Comparison of ENCODE assay signal across 1 cellular context in the genomic region with DNA sequence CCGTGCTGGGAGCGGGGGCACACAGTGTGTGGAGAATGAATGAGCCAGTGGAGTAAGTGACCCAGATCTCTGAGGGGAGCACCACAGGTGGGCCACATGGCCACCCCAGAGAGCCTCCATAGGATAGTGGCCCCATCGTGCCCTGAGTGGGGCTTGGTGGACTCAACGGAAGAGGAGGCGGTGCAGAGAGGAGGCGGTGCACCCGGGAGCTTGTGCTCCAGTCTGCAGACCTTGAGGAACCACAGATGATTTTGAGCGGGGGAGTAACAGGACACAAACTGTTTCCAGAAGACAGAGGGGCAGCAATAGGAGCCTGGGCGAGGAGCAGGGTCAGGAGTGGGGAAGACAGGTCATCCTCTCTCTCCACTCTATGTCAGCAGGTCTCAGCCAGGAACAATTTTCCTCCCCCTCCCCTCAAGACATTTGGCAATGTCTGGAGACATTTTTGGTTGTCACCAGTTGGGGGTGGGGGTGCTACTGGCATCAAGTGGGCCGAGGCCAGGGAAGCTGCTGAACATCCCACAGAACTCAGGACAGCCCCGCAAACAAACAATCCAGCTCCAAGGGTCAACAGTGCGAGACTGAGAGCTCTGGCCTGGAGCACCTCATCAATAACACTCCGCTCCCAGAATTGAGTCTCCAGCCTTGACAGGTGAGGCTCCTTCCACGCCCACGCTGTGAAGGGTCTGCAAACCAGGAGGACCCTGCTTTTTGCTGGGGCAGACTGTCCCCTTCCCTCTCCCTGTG.
TF ChIP-seq lines count a peak whose summit lies in the region.

No MANE protein-coding gene starts in this region.

TF ChIP-seq in IMR-90, 13 proteins besides CTCF, POLR2A, EP300 and RAD21:
- TF ChIP-seq, protein P1, sequence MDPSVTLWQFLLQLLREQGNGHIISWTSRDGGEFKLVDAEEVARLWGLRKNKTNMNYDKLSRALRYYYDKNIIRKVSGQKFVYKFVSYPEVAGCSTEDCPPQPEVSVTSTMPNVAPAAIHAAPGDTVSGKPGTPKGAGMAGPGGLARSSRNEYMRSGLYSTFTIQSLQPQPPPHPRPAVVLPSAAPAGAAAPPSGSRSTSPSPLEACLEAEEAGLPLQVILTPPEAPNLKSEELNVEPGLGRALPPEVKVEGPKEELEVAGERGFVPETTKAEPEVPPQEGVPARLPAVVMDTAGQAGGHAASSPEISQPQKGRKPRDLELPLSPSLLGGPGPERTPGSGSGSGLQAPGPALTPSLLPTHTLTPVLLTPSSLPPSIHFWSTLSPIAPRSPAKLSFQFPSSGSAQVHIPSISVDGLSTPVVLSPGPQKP (IDR thresholded peaks at IDR 0.05; ENCODE audit: borderline replicate concordance, low read depth, low read length), result no peak
- TF ChIP-seq SMC3 (IDR thresholded peaks at IDR 0.05; ENCODE audit: low read depth, low read length) (no peak), MAFK (IDR thresholded peaks at IDR 0.05; ENCODE audit: low read depth, low read length) (no peak), CHD1 (IDR thresholded peaks at IDR 0.05; ENCODE audit: low read depth, low read length) (no peak), FOS (IDR thresholded peaks at IDR 0.05; ENCODE audit: low read depth, low read length) (no peak), RFX5 (IDR thresholded peaks at IDR 0.05; ENCODE audit: low read depth, low read length) (no peak), NFE2L2 (IDR thresholded peaks at IDR 0.05; ENCODE audit: low read depth, low read length) (no peak), MXI1 (IDR thresholded peaks at IDR 0.05; ENCODE audit: borderline replicate concordance, low read depth, low read length) (no peak), CEBPB (IDR thresholded peaks at IDR 0.05; ENCODE audit: low read depth, low read length) (no peak), RCOR1 (IDR thresholded peaks at IDR 0.05; ENCODE audit: insufficient replicate concordance, low read length) (no peak), MAZ (IDR thresholded peaks at IDR 0.05; ENCODE audit: borderline replicate concordance, low read depth, low read length) (no peak), BHLHE40 (IDR thresholded peaks at IDR 0.05; ENCODE audit: low read depth, low read length) (no peak)
- TF ChIP-seq, protein P2, sequence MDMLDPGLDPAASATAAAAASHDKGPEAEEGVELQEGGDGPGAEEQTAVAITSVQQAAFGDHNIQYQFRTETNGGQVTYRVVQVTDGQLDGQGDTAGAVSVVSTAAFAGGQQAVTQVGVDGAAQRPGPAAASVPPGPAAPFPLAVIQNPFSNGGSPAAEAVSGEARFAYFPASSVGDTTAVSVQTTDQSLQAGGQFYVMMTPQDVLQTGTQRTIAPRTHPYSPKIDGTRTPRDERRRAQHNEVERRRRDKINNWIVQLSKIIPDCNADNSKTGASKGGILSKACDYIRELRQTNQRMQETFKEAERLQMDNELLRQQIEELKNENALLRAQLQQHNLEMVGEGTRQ (IDR thresholded peaks at IDR 0.05; ENCODE audit: low read depth, low read length), result no peak
TF ChIP-seq in IMR-90: peak in this region for 0.
